17 cellular contexts compared by ENCODE assay signal in genomic region chr16:54594646-54595381, GRCh38.
DNase-seq lines count a peak whose midpoint lies in the region; ATAC-seq and TF ChIP-seq lines count a peak whose summit lies in the region.
"Had no signal": no experiment of that assay in that cellular context is flagged by ENCODE, and none has a peak within 500 bp of the region (broad histone marks: within the 10 kb centered on the region; RNA-seq: fewer than 3 reads in every experiment).

No MANE protein-coding gene starts in this region.

- H3K9me3 Mint-ChIP-seq in glutamatergic neuron (ENCODE audit: unreplicated experiment) (peaks cover 4% of the 10 kb centered on the region), neural progenitor cell (peaks cover 16% of the 10 kb centered on the region)
- H3K9me3 Mint-ChIP-seq: HFFc6 had no signal

- DNase-seq in BE2C (peak; percentile 23), glutamatergic neuron (no peak), neural progenitor cell (ENCODE audit: low spot score) (peak; percentile 55), NCI-H226 (no peak), trophoblast cell (no peak)
- DNase-seq: GF-D8, GOT3, HFFc6, NCI-H187, NCI-H345, PC-3 had no signal

- H3K4me1 Mint-ChIP-seq in glutamatergic neuron (ENCODE audit: low read depth, unreplicated experiment) (peaks cover 20% of the 10 kb centered on the region), neural progenitor cell (peaks cover 54% of the 10 kb centered on the region)
- H3K4me1 Mint-ChIP-seq: IgD-negative memory B cell had no signal

- TF ChIP-seq CTCF in BE2C (IDR thresholded peaks at IDR 0.05; ENCODE audit: low read depth, low read length) (no peak), glutamatergic neuron (IDR thresholded peaks at IDR 0.05; ENCODE audit: partially characterized antibody, unreplicated experiment) (no peak), neural progenitor cell (IDR thresholded peaks at IDR 0.05) (no peak)

- peak overlapping the region; percentile 76 for H3K4me2 ChIP-seq in neural progenitor cell
- H3K4me2 ChIP-seq in trophoblast cell (ENCODE audit: low read length), result no peak overlapping the region

- H3K36me3 Mint-ChIP-seq in glutamatergic neuron (ENCODE audit: unreplicated experiment), result no peaks in the 10 kb centered on the region
- H3K36me3 Mint-ChIP-seq in neural progenitor cell, result no peaks in the 10 kb centered on the region

- H3K27ac Mint-ChIP-seq in glutamatergic neuron (ENCODE audit: unreplicated experiment) (no peak overlapping the region), neural progenitor cell (peak overlapping the region; percentile 64)
- H3K27ac Mint-ChIP-seq: HFFc6, IgD-negative memory B cell had no signal

- no peak overlapping the region for H3K18ac ChIP-seq in trophoblast cell (ENCODE audit: low read length)

- no peaks in the 10 kb centered on the region for H3K27me3 Mint-ChIP-seq in glutamatergic neuron (ENCODE audit: unreplicated experiment)
- peaks cover 32% of the 10 kb centered on the region for H3K27me3 Mint-ChIP-seq in neural progenitor cell (ENCODE audit: insufficient read depth, low read depth)

- no peak overlapping the region for H4K12ac ChIP-seq in trophoblast cell (ENCODE audit: low read depth, low read length)

- no peak overlapping the region for H3K14ac ChIP-seq in trophoblast cell (ENCODE audit: low read length)

- no peak overlapping the region for H3K23ac ChIP-seq in trophoblast cell (ENCODE audit: low read length)

- peaks cover 35% of the 10 kb centered on the region for H3F3A ChIP-seq in neural progenitor cell (ENCODE audit: low read depth)

- H2BK5ac ChIP-seq in trophoblast cell (ENCODE audit: low read depth, low read length, poor library complexity), result no peak overlapping the region

- H3K79me1 ChIP-seq in trophoblast cell (ENCODE audit: low read length), result no peaks in the 10 kb centered on the region

- H3K36me3 ChIP-seq in BE2C, result no peaks in the 10 kb centered on the region
- H3K36me3 ChIP-seq in HUES64 (ENCODE audit: insufficient read depth, low read length), result no peaks in the 10 kb centered on the region
- H3K36me3 ChIP-seq in neural progenitor cell, result no peaks in the 10 kb centered on the region
- no peaks in the 10 kb centered on the region for H3K36me3 ChIP-seq in trophoblast cell (ENCODE audit: control insufficient read depth in 1 of 2, insufficient read depth in 2 of 2, low read length in 2 of 2)
- H3K36me3 ChIP-seq: BLaER1 treated with 17β-estradiol and CSF1 and Interleukin-3, amounts not matched to agents 10 nM and 100 nM had no signal

- H4K8ac ChIP-seq in trophoblast cell (ENCODE audit: low read depth, low read length), result no peak overlapping the region

- H3K4me3 Mint-ChIP-seq in glutamatergic neuron (ENCODE audit: unreplicated experiment) (peak overlapping the region; percentile 23), neural progenitor cell (no peak overlapping the region)
- H3K4me3 Mint-ChIP-seq: HFFc6, IgD-negative memory B cell had no signal

- H3K27me3 ChIP-seq in BE2C (peaks cover 3% of the 10 kb centered on the region; the same call in 1 of the 2 replicates), HUES64 (ENCODE audit: insufficient read depth, low read length) (peaks cover 35% of the 10 kb centered on the region), neural progenitor cell (peaks cover 70% of the 10 kb centered on the region), trophoblast cell (ENCODE audit: insufficient read depth, low read length) (no peaks in the 10 kb centered on the region)
- H3K27me3 ChIP-seq: BLaER1 treated with 17β-estradiol and CSF1 and Interleukin-3, amounts not matched to agents 10 nM and 100 nM had no signal

- peaks cover 45% of the 10 kb centered on the region for H4K20me1 ChIP-seq in neural progenitor cell (ENCODE audit: low read depth)
- H4K20me1 ChIP-seq: BLaER1 treated with 17β-estradiol and CSF1 and Interleukin-3, amounts not matched to agents 10 nM and 100 nM had no signal

- H2AFZ ChIP-seq in neural progenitor cell (replicated peaks) (no peak overlapping the region), trophoblast cell (ENCODE audit: insufficient read depth, low read length, poor library complexity) (no peak overlapping the region)

- H3K4ac ChIP-seq in trophoblast cell (ENCODE audit: low read depth, low read length), result no peak overlapping the region

- ATAC-seq in HG03571 (IDR thresholded peaks at IDR 0.05; ENCODE audit: unreplicated experiment) (no peak), GM21723 (IDR thresholded peaks at IDR 0.05; ENCODE audit: unreplicated experiment) (no peak)
- ATAC-seq: PC-3 had no signal

- H2AK5ac ChIP-seq in trophoblast cell (ENCODE audit: low read length), result no peak overlapping the region

- peak overlapping the region; percentile 11 for H3K4me3 ChIP-seq in BE2C (ENCODE audit: low read depth, low read length)
- H3K4me3 ChIP-seq in HUES64 (ENCODE audit: low read length), result peak overlapping the region; percentile 36
- H3K4me3 ChIP-seq in neural progenitor cell, result peak overlapping the region; percentile 35
- H3K4me3 ChIP-seq in trophoblast cell (ENCODE audit: low read depth, low read length), result no peak overlapping the region
- H3K4me3 ChIP-seq: BLaER1 treated with 17β-estradiol and CSF1 and Interleukin-3, amounts not matched to agents 10 nM and 100 nM had no signal

- H3K9me3 ChIP-seq in BE2C, result no peaks in the 10 kb centered on the region
- H3K9me3 ChIP-seq in HUES64 (ENCODE audit: insufficient read depth, low read depth, low read length), result no peaks in the 10 kb centered on the region
- no peaks in the 10 kb centered on the region for H3K9me3 ChIP-seq in neural progenitor cell (ENCODE audit: low read depth)
- no peaks in the 10 kb centered on the region for H3K9me3 ChIP-seq in trophoblast cell (ENCODE audit: insufficient read depth, low read depth, low read length)

- H3K4me1 ChIP-seq in BE2C (peaks cover 4% of the 10 kb centered on the region; the same call in 1 of the 2 replicates), HUES64 (ENCODE audit: insufficient read depth, low read length) (peaks cover 42% of the 10 kb centered on the region), neural progenitor cell (peaks cover 46% of the 10 kb centered on the region), trophoblast cell (ENCODE audit: control insufficient read depth in 1 of 2, insufficient read depth in 2 of 2, low read length in 2 of 2) (no peaks in the 10 kb centered on the region)

- H2BK12ac ChIP-seq in trophoblast cell (ENCODE audit: low read length), result no peak overlapping the region

- H2BK120ac ChIP-seq in trophoblast cell (ENCODE audit: insufficient read depth, low read length, poor library complexity), result no peak overlapping the region

- H4K91ac ChIP-seq in trophoblast cell (ENCODE audit: low read depth, low read length), result no peak overlapping the region

- WGBS in HUES64, result 48% methylated on average over 19 of the region's 25 CpGs
- no CpG with 5 or more reads among the region's 25 CpGs for WGBS in trophoblast cell (ENCODE audit: extremely low coverage, insufficient coverage, insufficient read length)

- no peak overlapping the region for H3K9ac ChIP-seq in HUES64 (ENCODE audit: low read depth, low read length)
- no peak overlapping the region for H3K9ac ChIP-seq in neural progenitor cell
- H3K9ac ChIP-seq in trophoblast cell (ENCODE audit: low read length), result no peak overlapping the region
- H3K9ac ChIP-seq: BLaER1 treated with 17β-estradiol and CSF1 and Interleukin-3, amounts not matched to agents 10 nM and 100 nM had no signal

- H3K79me2 ChIP-seq in neural progenitor cell (ENCODE audit: low read depth) (no peaks in the 10 kb centered on the region), trophoblast cell (ENCODE audit: control insufficient read depth, insufficient read depth, low read length, poor library complexity) (no peaks in the 10 kb centered on the region)

- H3K27ac ChIP-seq in HUES64 (ENCODE audit: low read depth, low read length) (no peak overlapping the region), neural progenitor cell (no peak overlapping the region), trophoblast cell (ENCODE audit: low read depth, low read length) (no peak overlapping the region)
- H3K27ac ChIP-seq: BLaER1 treated with 17β-estradiol and CSF1 and Interleukin-3, amounts not matched to agents 10 nM and 100 nM; RWPE1 had no signal

Comparison
In these comparisons a context has a peak if more than half of its experiments do, and no peak if none do; other contexts are left out.
1. DNase-seq: peak in BE2C (single experiment) and neural progenitor cell (single experiment); none in glutamatergic neuron (single experiment), NCI-H226 (single experiment) and trophoblast cell (0 of 2).